Comparison of ENCODE assay signal across 11 cellular contexts in genomic region chr15:75701071-75702003, GRCh38. TPM values are rescaled to one million over a fixed set of nuclear protein-coding genes. Genes with fewer than 3 reads are reported as not detected.
A peak's percentile ranks its signal among the peaks of the same experiment; 100 is the strongest.
DNase-seq lines count a peak whose midpoint lies in the region; FAIRE-seq and TF ChIP-seq lines count a peak whose summit lies in the region.
"Not testable (repeated sequence)": the region's sequence is repeated elsewhere in the genome, so short reads cannot be mapped to it uniquely, and the experiment has no call there.
"Had no signal": no experiment of that assay in that cellular context is flagged by ENCODE, and none has a peak within 500 bp of the region (broad histone marks: within the 10 kb centered on the region; RNA-seq: fewer than 3 reads in every experiment).

No MANE protein-coding gene starts in this region.

- H3K9ac ChIP-seq in astrocyte (ENCODE audit: low read length) = peak overlapping the region; percentile 31

- H4K20me1 ChIP-seq in astrocyte (ENCODE audit: insufficient read depth, low read length) = peaks cover 18% of the 10 kb centered on the region
- not testable (repeated sequence) for H4K20me1 ChIP-seq in hepatocyte (ENCODE audit: insufficient read depth, poor library complexity, severe bottlenecking)

- H3K9me3 Mint-ChIP-seq in astrocyte (ENCODE audit: unreplicated experiment); nephron: not testable (repeated sequence)

- no CpG with 5 or more reads among the region's 13 CpGs for WGBS in esophagus muscularis mucosa
- WGBS in hepatocyte (ENCODE audit: low lambda C conversion rate, missing lambda C conversion rate) = 92% methylated on average over 11 of the region's 13 CpGs
- WGBS in tibial nerve, 2 donors = 41 to 75% methylated on average over 7 to 13 of the region's 13 CpGs

- H3K27me3 ChIP-seq in astrocyte (ENCODE audit: insufficient read depth, low read length); esophagus muscularis mucosa; hepatocyte; tibial nerve: not testable (repeated sequence)

- peaks cover 31% of the 10 kb centered on the region for H3K79me2 ChIP-seq in astrocyte (ENCODE audit: insufficient read depth, low read length)
- H3K79me2 ChIP-seq in hepatocyte = not testable (repeated sequence)

- not testable (repeated sequence) for H3K36me3 ChIP-seq in astrocyte (ENCODE audit: insufficient read depth, low read length); esophagus muscularis mucosa; hepatocyte (replicated peaks; ENCODE audit: insufficient read depth, low read depth); tibial nerve

- H3K27me3 Mint-ChIP-seq in astrocyte (ENCODE audit: low read depth, unreplicated experiment); nephron (ENCODE audit: low read depth): not testable (repeated sequence)

- H3K27ac Mint-ChIP-seq in astrocyte (ENCODE audit: unreplicated experiment) = not testable (repeated sequence)
- H3K27ac Mint-ChIP-seq in nephron = peak overlapping the region in 2 of 3 experiments; percentile 59 to 61

- H3K27ac ChIP-seq in astrocyte (ENCODE audit: low read depth, low read length) = not testable (repeated sequence)
- H3K27ac ChIP-seq in esophagus muscularis mucosa (replicated peaks in 1 of 4) = peak overlapping the region; percentile 88 to 98 (median 96)
- H3K27ac ChIP-seq in hepatocyte = peak overlapping the region; percentile 66
- peak overlapping the region in 14 of 21 experiments; percentile 19 to 80 (median 56) for H3K27ac ChIP-seq in skin epidermis
- H3K27ac ChIP-seq in tibial nerve = peak overlapping the region; percentile 72 to 98 (median 84)

- TF ChIP-seq POLR2A in esophagus muscularis mucosa (IDR thresholded peaks at IDR 0.05; ENCODE audit: low read depth); tibial nerve (IDR thresholded peaks at IDR 0.05): not testable (repeated sequence)

- H3K9me3 ChIP-seq in astrocyte (ENCODE audit: insufficient read depth, low read depth, low read length); esophagus muscularis mucosa; hepatocyte (ENCODE audit: low read depth); tibial nerve: not testable (repeated sequence)

- peak; percentile 0 for DNase-seq in HT-29 (ENCODE audit: low spot score)
- DNase-seq in astrocyte (ENCODE audit: low read depth); esophagus muscularis mucosa (ENCODE audit: extremely low spot score); hepatocyte (ENCODE audit: low spot score); tibial nerve (ENCODE audit: low spot score in 2 of 2): not testable (repeated sequence)

- not testable (repeated sequence) for H3K36me3 Mint-ChIP-seq in astrocyte (ENCODE audit: low read depth, unreplicated experiment); nephron (ENCODE audit: low read depth)

- H3K4me1 ChIP-seq in astrocyte (ENCODE audit: insufficient read depth, low read length) (peaks cover 44% of the 10 kb centered on the region), esophagus muscularis mucosa (peaks cover 68 to 92% (median 91%) of the 10 kb centered on the region in 4 donors), hepatocyte (ENCODE audit: insufficient read depth) (peaks cover 16% of the 10 kb centered on the region), tibial nerve (peaks cover 0 to 86% (median 73%) of the 10 kb centered on the region in 4 donors)

- H3K4me2 ChIP-seq in astrocyte (ENCODE audit: low read length) = peak overlapping the region; percentile 53
- not testable (repeated sequence) for H3K4me2 ChIP-seq in hepatocyte

- not testable (repeated sequence) for TF ChIP-seq CTCF in astrocyte (IDR thresholded peaks at IDR 0.05; ENCODE audit: insufficient read depth, low read depth, low read length); esophagus muscularis mucosa (IDR thresholded peaks at IDR 0.05); hepatocyte (IDR thresholded peaks at IDR 0.05; ENCODE audit: poor library complexity); nephron (IDR thresholded peaks at IDR 0.05; ENCODE audit: unreplicated experiment in 3 of 3); tibial nerve (IDR thresholded peaks at IDR 0.05)

- intact Hi-C loops in esophagus muscularis mucosa (cut with DNase I) = not testable (repeated sequence)

- not testable (repeated sequence) for H3K4me3 Mint-ChIP-seq in astrocyte (ENCODE audit: unreplicated experiment)
- peak overlapping the region in 1 of 3 experiments; percentile 40 for H3K4me3 Mint-ChIP-seq in nephron

- FAIRE-seq in astrocyte (lab: Jason Lieb, UNC) = not testable (repeated sequence)

- not testable (repeated sequence) for H2AFZ ChIP-seq in astrocyte (ENCODE audit: low read depth, low read length); hepatocyte

- not testable (repeated sequence) for H3K4me3 ChIP-seq in astrocyte (ENCODE audit: insufficient read depth, low read depth, low read length); esophagus muscularis mucosa; hepatocyte; skin epidermis; tibial nerve

- not testable (repeated sequence) for H3K9me2 ChIP-seq in hepatocyte (replicated peaks; ENCODE audit: insufficient read depth)

- TF ChIP-seq EP300 in esophagus muscularis mucosa (IDR thresholded peaks at IDR 0.05); tibial nerve (IDR thresholded peaks at IDR 0.05): not testable (repeated sequence)

- H3K4me1 Mint-ChIP-seq in astrocyte (ENCODE audit: low read depth, unreplicated experiment) (peaks cover 30% of the 10 kb centered on the region), nephron (peaks cover 48% of the 10 kb centered on the region)

RNA-seq across cellular contexts. Expression of gene CSPG4, which starts 11.3 kb away (rescaled TPM):
- total RNA-seq in HT-29 (2014; rRNA removed; shearing (Covaris generic)) = 8.9 and 10.7 TPM in 2 replicates
- total RNA-seq in astrocyte (26.9 and 47.8 TPM in 2 replicates), esophagus muscularis mucosa (100 to 1,000 TPM; 133 to 386 (median 182) TPM), hepatocyte (3.2 and 6.4 TPM in 2 replicates), tibial nerve (100 to 1,000 TPM; 100 to 132 (median 115) TPM)
- 7.8 and 8.6 TPM in 2 replicates for polyA plus RNA-seq in hepatocyte
- total RNA-seq: activated CD4-positive, alpha-beta memory T cell treated with anti-CD3 and anti-CD28 coated beads for 36 hours; activated T-helper 1 cell treated with anti-CD3 and anti-CD28 coated beads, Interleukin-12 subunit alpha, Interleukin-12 subunit beta, Interleukin-2, Interleukin-4 antibody, amounts not matched to agents 30 ng/mL and 10 ng/mL and 1 ng/mL, durations not matched to agents 14 hours and 24 hours and 36 hours; CD4-positive, alpha-beta T cell; OCI-LY7 had no signal

RNA-seq across cellular contexts. Expression of gene SNX33, which starts 53.6 kb away (rescaled TPM):
- 25.6 and 27.3 TPM in 2 replicates for total RNA-seq in HT-29 (2014; rRNA removed; shearing (Covaris generic))
- total RNA-seq in astrocyte = 22.3 and 25.6 TPM in 2 replicates
- 10 to 100 TPM; 27.8 to 47.6 (median 40.1) TPM for total RNA-seq in esophagus muscularis mucosa
- 14.8 and 17.8 TPM in 2 replicates for total RNA-seq in hepatocyte
- 21.1 and 21.8 TPM in 2 replicates for polyA plus RNA-seq in hepatocyte
- total RNA-seq in tibial nerve = 10 to 100 TPM; 29.7 to 44.9 (median 31.1) TPM
